22 cellular contexts compared by ENCODE assay signal in genomic region chr21:43958364-43959158, GRCh38. TPM values are rescaled to one million over a fixed set of nuclear protein-coding genes. Genes with fewer than 3 reads are reported as not detected.
DNase-seq lines count a peak whose midpoint lies in the region; ATAC-seq and TF ChIP-seq lines count a peak whose summit lies in the region.
"Had no signal": no experiment of that assay in that cellular context is flagged by ENCODE, and none has a peak within 500 bp of the region (broad histone marks: within the 10 kb centered on the region; RNA-seq: fewer than 3 reads in every experiment).

No MANE protein-coding gene starts in this region.

- H3K27ac ChIP-seq in neural progenitor cell (no peak overlapping the region), thyroid gland (no peak overlapping the region)
- H3K27ac ChIP-seq: esophagus muscularis mucosa, gastroesophageal sphincter, skin epidermis, vagina had no signal

- no peaks in the 10 kb centered on the region for H3K9me3 ChIP-seq in neural progenitor cell (ENCODE audit: low read depth)
- no peaks in the 10 kb centered on the region for H3K9me3 ChIP-seq in thyroid gland
- H3K9me3 ChIP-seq: esophagus muscularis mucosa, gastroesophageal sphincter, vagina had no signal

- H3K4me1 ChIP-seq in neural progenitor cell (peaks cover 10% of the 10 kb centered on the region), thyroid gland (peaks cover 0 to 13% of the 10 kb centered on the region in 2 donors)
- H3K4me1 ChIP-seq: vagina had no signal

- DNase-seq in activated T-cell treated with anti-CD3 and anti-CD28 coated beads, Interleukin-2, amount 50 U/mL, for 48 hours: peak; percentile 36 to 41
- no peak for DNase-seq in activated T-cell treated with anti-CD3 and anti-CD28 coated beads, Interleukin-2, amount 50 U/mL, for 1 hour
- peak; percentile 33 for DNase-seq in activated CD4-positive, alpha-beta memory T cell treated with anti-CD3 and anti-CD28 coated beads, Interleukin-2, amount 10 ng/mL, durations not matched to agents 7 days and 5 days
- DNase-seq in neural progenitor cell (ENCODE audit: low spot score): no peak
- DNase-seq in NAMALWA (ENCODE audit: low spot score): no peak
- no peak for DNase-seq in thyroid gland
- DNase-seq: ACHN; aorta; DMS53; Karpas-422; NCI-H1092; NCI-H526 treated with DMSO at 0.1 percent for 48 hours; stimulated activated CD4-positive, alpha-beta T cell treated with anti-CD3 and anti-CD28 coated beads, Interleukin-4, amount 100 ng/mL, for 1 hour had no signal

- H3K27me3 ChIP-seq in neural progenitor cell (no peaks in the 10 kb centered on the region), thyroid gland (no peaks in the 10 kb centered on the region)
- H3K27me3 ChIP-seq: esophagus muscularis mucosa, gastroesophageal sphincter, vagina had no signal

- no peaks in the 10 kb centered on the region for H3K79me2 ChIP-seq in neural progenitor cell (ENCODE audit: low read depth)

- TF ChIP-seq POLR2A in GM19193 (IDR thresholded peaks at IDR 0.05; ENCODE audit: extremely low read depth, insufficient read depth, insufficient read length) (peak; percentile 15), thyroid gland (IDR thresholded peaks at IDR 0.05) (no peak)

- no peak overlapping the region for H2AFZ ChIP-seq in neural progenitor cell (replicated peaks)

- peak overlapping the region; percentile 49 for H3K4me2 ChIP-seq in neural progenitor cell

- WGBS in thyroid gland, 2 donors: 93 to 95% methylated on average over 13 of the region's 13 CpGs

- POLR2A ChIA-PET in activated CD4-positive, alpha-beta memory T cell treated with anti-CD3 and anti-CD28 coated beads, Interleukin-2, amount 10 ng/mL, durations not matched to agents 7 days and 5 days (lab: Charles Lee): no interaction called here

- CTCF ChIA-PET in activated CD4-positive, alpha-beta memory T cell treated with anti-CD3 and anti-CD28 coated beads, Interleukin-2, amount 10 ng/mL, durations not matched to agents 7 days and 5 days (lab: Charles Lee): interaction anchor here (0.6 kb wide), 1 partner anchor 15 kb away, joined by 3 read pairs; no protein-coding TSS in a partner anchor

- no peak overlapping the region for H3K9ac ChIP-seq in neural progenitor cell

- no peak overlapping the region for H3K4me3 Mint-ChIP-seq in activated CD4-positive, alpha-beta memory T cell treated with anti-CD3 and anti-CD28 coated beads, Interleukin-2, amount 10 ng/mL, durations not matched to agents 7 days and 5 days
- no peak overlapping the region for H3K4me3 Mint-ChIP-seq in neural progenitor cell
- H3K4me3 Mint-ChIP-seq: memory B cell, nephron, T-cell had no signal

- peaks cover 9% of the 10 kb centered on the region for H3F3A ChIP-seq in neural progenitor cell (ENCODE audit: low read depth)

- no peaks in the 10 kb centered on the region for H4K20me1 ChIP-seq in neural progenitor cell (ENCODE audit: low read depth)

- H3K27me3 Mint-ChIP-seq in activated CD4-positive, alpha-beta memory T cell treated with anti-CD3 and anti-CD28 coated beads, Interleukin-2, amount 10 ng/mL, durations not matched to agents 7 days and 5 days: no peaks in the 10 kb centered on the region
- H3K27me3 Mint-ChIP-seq in neural progenitor cell (ENCODE audit: insufficient read depth, low read depth): peaks cover 2% of the 10 kb centered on the region
- H3K27me3 Mint-ChIP-seq: memory B cell, T-cell had no signal

- peaks cover 3% of the 10 kb centered on the region for H3K4me1 Mint-ChIP-seq in activated CD4-positive, alpha-beta memory T cell treated with anti-CD3 and anti-CD28 coated beads, Interleukin-2, amount 10 ng/mL, durations not matched to agents 7 days and 5 days
- H3K4me1 Mint-ChIP-seq in neural progenitor cell: peaks cover 24% of the 10 kb centered on the region

- no peak for TF ChIP-seq CTCF in neural progenitor cell (IDR thresholded peaks at IDR 0.05)
- no peak for TF ChIP-seq CTCF in thyroid gland (IDR thresholded peaks at IDR 0.05)

- no peak overlapping the region for H3K27ac Mint-ChIP-seq in activated CD4-positive, alpha-beta memory T cell treated with anti-CD3 and anti-CD28 coated beads, Interleukin-2, amount 10 ng/mL, durations not matched to agents 7 days and 5 days
- no peak overlapping the region for H3K27ac Mint-ChIP-seq in neural progenitor cell
- H3K27ac Mint-ChIP-seq: memory B cell, nephron, T-cell had no signal

- H3K36me3 ChIP-seq in neural progenitor cell: no peaks in the 10 kb centered on the region
- H3K36me3 ChIP-seq in thyroid gland: peaks cover 4 to 6% of the 10 kb centered on the region in 2 donors

- intact Hi-C loops in thyroid gland (cut with DNase I): no loop called here

- H3K9me3 Mint-ChIP-seq in activated CD4-positive, alpha-beta memory T cell treated with anti-CD3 and anti-CD28 coated beads, Interleukin-2, amount 10 ng/mL, durations not matched to agents 7 days and 5 days: no peaks in the 10 kb centered on the region
- H3K9me3 Mint-ChIP-seq in neural progenitor cell: peaks cover 4% of the 10 kb centered on the region
- H3K9me3 Mint-ChIP-seq: memory B cell, T-cell had no signal

- no peak for ATAC-seq in HG03521 (IDR thresholded peaks at IDR 0.05; ENCODE audit: unreplicated experiment)
- ATAC-seq: gastroesophageal sphincter had no signal

- H3K4me3 ChIP-seq in neural progenitor cell (no peak overlapping the region), thyroid gland (replicated peaks in 1 of 3) (no peak overlapping the region)
- H3K4me3 ChIP-seq: esophagus muscularis mucosa, gastroesophageal sphincter, skin epidermis, vagina had no signal

- H3K36me3 Mint-ChIP-seq in activated CD4-positive, alpha-beta memory T cell treated with anti-CD3 and anti-CD28 coated beads, Interleukin-2, amount 10 ng/mL, durations not matched to agents 7 days and 5 days (ENCODE audit: low read depth): peaks cover 20% of the 10 kb centered on the region
- H3K36me3 Mint-ChIP-seq in neural progenitor cell: peaks cover 23% of the 10 kb centered on the region

RNA-seq across cellular contexts. Expression of gene TRAPPC10, which starts 53.5 kb away (rescaled TPM):
- 10 to 100 TPM; 76.0 to 76.5 TPM for total RNA-seq in activated CD4-positive, alpha-beta memory T cell treated with anti-CD3 and anti-CD28 coated beads, Interleukin-2, amount 10 ng/mL, durations not matched to agents 7 days and 5 days
- total RNA-seq in neural progenitor cell (ENCODE audit: low replicate concordance) (19.8 and 23.2 TPM in 2 replicates), thyroid gland (10 to 100 TPM; 38.6 to 77.8 (median 55.3) TPM)

Comparison
In these comparisons a context has a peak if more than half of its experiments do, and no peak if none do; other contexts are left out.
1. DNase-seq: peak in activated T-cell treated with anti-CD3 and anti-CD28 coated beads, Interleukin-2, amount 50 U/mL, for 48 hours (2 of 2) and activated CD4-positive, alpha-beta memory T cell treated with anti-CD3 and anti-CD28 coated beads, Interleukin-2, amount 10 ng/mL, durations not matched to agents 7 days and 5 days (single experiment); none in activated T-cell treated with anti-CD3 and anti-CD28 coated beads, Interleukin-2, amount 50 U/mL, for 1 hour (single experiment), neural progenitor cell (single experiment), NAMALWA (single experiment) and thyroid gland (0 of 2).